Comparison of ENCODE assay signal across 10 cellular contexts in genomic region chr2:108565778-108566375, GRCh38. TPM values are rescaled to one million over a fixed set of nuclear protein-coding genes. Genes with fewer than 3 reads are reported as not detected.
A peak's percentile ranks its signal among the peaks of the same experiment; 100 is the strongest.
DNase-seq lines count a peak whose midpoint lies in the region; ATAC-seq and TF ChIP-seq lines count a peak whose summit lies in the region.
"Had no signal": no experiment of that assay in that cellular context is flagged by ENCODE, and none has a peak within 500 bp of the region (broad histone marks: within the 10 kb centered on the region; RNA-seq: fewer than 3 reads in every experiment).

No MANE protein-coding gene starts in this region.

- no peak overlapping the region for H3K27ac ChIP-seq in GM23248

- peaks cover 100% of the 10 kb centered on the region for H3K79me2 ChIP-seq in GM23248 (ENCODE audit: insufficient read depth)

- peaks cover 8% of the 10 kb centered on the region for H3K4me1 ChIP-seq in GM23248 (ENCODE audit: insufficient read depth)

- no peak overlapping the region for H3K4me2 ChIP-seq in GM23248 (ENCODE audit: unreplicated experiment)

- no peak for TF ChIP-seq CTCF in GM06990 (IDR thresholded peaks at IDR 0.05; ENCODE audit: insufficient read depth, low read length, poor library complexity, severe bottlenecking)

- no peaks in the 10 kb centered on the region for H3F3A ChIP-seq in GM23248 (ENCODE audit: insufficient read depth)

- 80 to 92% methylated on average over 3 of the region's 3 CpGs for WGBS in GM23248 (ENCODE audit: low coverage in 1 of 2, low lambda C conversion rate in 2 of 2, missing lambda C conversion rate in 2 of 2), 2 experiments

- no peak overlapping the region for H2AFZ ChIP-seq in GM23248

- H3K36me3 ChIP-seq in GM06990 (ENCODE audit: control insufficient read depth, insufficient read depth, low read length) (no peaks in the 10 kb centered on the region), GM23248 (ENCODE audit: low read depth) (no peaks in the 10 kb centered on the region)

- H3K9ac ChIP-seq in GM23248, result no peak overlapping the region

- H3K9me2 ChIP-seq in GM23248 (ENCODE audit: insufficient read depth), result no peaks in the 10 kb centered on the region

- DNase-seq in GM06990 (ENCODE audit: extremely low read depth, insufficient read length), result no peak
- no peak for DNase-seq in dermis blood vessel endothelial cell
- no peak for DNase-seq in iPS-NIHi11 (ENCODE audit: low spot score)
- DNase-seq in AML-193 (lab: John Stamatoyannopoulos, UW), result no peak
- DNase-seq in GM23248, result no peak
- DNase-seq: DMS79 treated with DMSO at 0.1 percent for 48 hours, kidney glomerular epithelial cell had no signal

- ATAC-seq in GM19372 (IDR thresholded peaks at IDR 0.05; ENCODE audit: low read depth, unreplicated experiment) (peak; percentile 67), HG03025 (IDR thresholded peaks at IDR 0.05; ENCODE audit: low FRiP score, unreplicated experiment) (peak; percentile 85), esophagus mucosa (peak; percentile 83)

- H3K4me3 ChIP-seq in GM06990 (replicated peaks; ENCODE audit: low read depth, low read length) (0 out of 2 replicates have a peak overlapping the region, but pooled peaks have one; percentile 2), GM23248 (no peak overlapping the region)

- in situ Hi-C loops in GM23248 (cut with MboI), result no loop called here

- no peaks in the 10 kb centered on the region for H3K27me3 ChIP-seq in GM06990 (replicated peaks; ENCODE audit: control insufficient read depth, insufficient read depth, low read length)
- no peaks in the 10 kb centered on the region for H3K27me3 ChIP-seq in GM23248 (replicated peaks; ENCODE audit: insufficient read depth)

- no peaks in the 10 kb centered on the region for H4K20me1 ChIP-seq in GM23248 (ENCODE audit: insufficient read depth)

- H3K9me3 ChIP-seq in GM23248 (ENCODE audit: low read depth), result no peaks in the 10 kb centered on the region

RNA-seq across cellular contexts. Expression of gene LIMS1, which starts 31.6 kb away (rescaled TPM):
- total RNA-seq in esophagus mucosa (29.1 TPM), dermis blood vessel endothelial cell (430 and 494 TPM in 2 replicates)
- 122 and 131 TPM in 2 replicates for total RNA-seq in GM23248 (2014; rRNA removed; shearing (Covaris generic))
- polyA plus RNA-seq in GM23248 (2016; fragmentation: Nextera tagmentation; extraction: Ambion mirVana), result 81.3 and 82.0 TPM in 2 replicates
